In genomic region chr7:22435720-22436119, GRCh38 we compare ENCODE assay signal across 15 cellular contexts.
DNase-seq lines count a peak whose midpoint lies in the region; ATAC-seq and TF ChIP-seq lines count a peak whose summit lies in the region.
"Had no signal": no experiment of that assay in that cellular context is flagged by ENCODE, and none has a peak within 500 bp of the region (broad histone marks: within the 10 kb centered on the region; RNA-seq: fewer than 3 reads in every experiment).

No MANE protein-coding gene starts in this region.

- no peak overlapping the region for H3K9ac ChIP-seq in mammary epithelial cell (ENCODE audit: insufficient read depth, low read length)
- no peak overlapping the region for H3K9ac ChIP-seq in IMR-90 (ENCODE audit: low read depth, low read length)

- H3K27ac ChIP-seq in mammary epithelial cell (ENCODE audit: insufficient read depth, low read depth, low read length) (no peak overlapping the region), IMR-90 (ENCODE audit: insufficient read depth, low read length) (no peak overlapping the region)
- H3K27ac ChIP-seq: adrenal gland, tibial artery had no signal

- no peak overlapping the region for H3K18ac ChIP-seq in IMR-90 (ENCODE audit: low read depth, low read length)

- in situ Hi-C loops in mammary epithelial cell (cut with MboI; ENCODE audit: low sequenced_read_pairs in 2 of 2) (no loop called here), IMR-90 (cut with MboI; ENCODE audit: low sequenced_read_pairs) (no loop called here)

- no peak overlapping the region for H3K23ac ChIP-seq in IMR-90 (ENCODE audit: low read depth, low read length)

- H3K14ac ChIP-seq in IMR-90 (replicated peaks; ENCODE audit: low read depth, low read length) = no peak overlapping the region

- TF ChIP-seq POLR2A in IMR-90 (IDR thresholded peaks at IDR 0.05; ENCODE audit: low read depth, low read length) = no peak

- DNase-seq in mammary epithelial cell = peak; percentile 59
- DNase-seq in MCF 10A (ENCODE audit: unreplicated experiment) = no peak
- DNase-seq in IMR-90 = no peak
- DNase-seq in RPMI8226 = no peak
- DNase-seq in NCI-H128 (lab: John Stamatoyannopoulos, UW; ENCODE audit: unreplicated experiment) = no peak
- DNase-seq in mesenteric fat pad (ENCODE audit: low spot score) = no peak
- DNase-seq: activated CD4-positive, alpha-beta T cell treated with anti-CD3 and anti-CD28 coated beads for 36 hours; activated T-cell treated with anti-CD3 and anti-CD28 coated beads, Interleukin-2, amount 50 U/mL, for 4 hours; adrenal gland; head of caudate nucleus; tibial artery had no signal

- 50% methylated on average over 8 of the region's 8 CpGs for WGBS in mammary epithelial cell (ENCODE audit: low coverage, missing lambda C conversion rate)
- WGBS in IMR-90 (ENCODE audit: extremely low coverage in 2 of 2, insufficient read length in 1 of 2), 2 experiments = no CpG with 5 or more reads among the region's 8 CpGs

- H3K36me3 Mint-ChIP-seq in MCF 10A (ENCODE audit: insufficient read depth, unreplicated experiment) = no peaks in the 10 kb centered on the region

- H2BK120ac ChIP-seq in IMR-90 (ENCODE audit: low read depth, low read length) = no peak overlapping the region

- BruUV-seq in mammary epithelial cell (replicated peaks; lab: Mats Ljungman, UMichigan) = no TSS peak
- no TSS peak for BruUV-seq in MCF 10A (replicated peaks; lab: Mats Ljungman, UMichigan)
- BruUV-seq in IMR-90 (replicated peaks; lab: Mats Ljungman, UMichigan) = no TSS peak

- H3K4me3 Mint-ChIP-seq in MCF 10A (ENCODE audit: unreplicated experiment) = no peak overlapping the region
- H3K4me3 Mint-ChIP-seq: activated CD4-positive, alpha-beta T cell treated with anti-CD3 and anti-CD28 coated beads for 36 hours; activated T-cell treated with anti-CD3 and anti-CD28 coated beads, Interleukin-2, amount 50 U/mL, for 4 hours had no signal

- no peak overlapping the region for H2BK5ac ChIP-seq in IMR-90 (ENCODE audit: low read depth, low read length, poor library complexity, severe bottlenecking)

- no peaks in the 10 kb centered on the region for H3K36me3 ChIP-seq in mammary epithelial cell (ENCODE audit: insufficient read depth, low read length)
- no peaks in the 10 kb centered on the region for H3K36me3 ChIP-seq in IMR-90 (ENCODE audit: control insufficient read depth, insufficient read depth, low read length)
- H3K36me3 ChIP-seq: adrenal gland, tibial artery had no signal

- no peak overlapping the region for H3K56ac ChIP-seq in IMR-90 (ENCODE audit: extremely low read depth, insufficient read depth, low read length)

- intact Hi-C loops in mammary epithelial cell (cut with micrococcal nuclease) = no loop called here
- intact Hi-C loops in MCF 10A (cut with micrococcal nuclease) = no loop called here
- intact Hi-C loops in IMR-90 (cut with micrococcal nuclease) = no loop called here

- POLR2A ChIA-PET in MCF 10A (lab: Yijun Ruan, JAX) = interaction anchor here (0.6 kb wide), 1 partner anchor 859 kb away, joined by 6 read pairs; no protein-coding TSS in a partner anchor
- POLR2A ChIA-PET in IMR-90 (lab: Charles Lee; ENCODE audit: unreplicated experiment) = no interaction called here

- H2BK20ac ChIP-seq in IMR-90 (ENCODE audit: low read depth, low read length) = no peak overlapping the region

- H3K27ac Mint-ChIP-seq in MCF 10A (ENCODE audit: low read depth, unreplicated experiment) = no peak overlapping the region
- H3K27ac Mint-ChIP-seq: activated CD4-positive, alpha-beta T cell treated with anti-CD3 and anti-CD28 coated beads for 36 hours; progenitor cell of endocrine pancreas; T-helper 2 cell treated with Interferon-gamma antibody and Interleukin-4, amounts not matched to agents 5 μg/mL and 100 μg/mL, for 36 hours had no signal

- H2AFZ ChIP-seq in mammary epithelial cell (ENCODE audit: low read depth, low read length) (peak overlapping the region; percentile 37), IMR-90 (replicated peaks; ENCODE audit: low read length, poor library complexity) (peak overlapping the region; percentile 16)

- H2AK5ac ChIP-seq in IMR-90 (ENCODE audit: low read depth, low read length) = no peak overlapping the region

- H3K79me2 ChIP-seq in mammary epithelial cell (ENCODE audit: insufficient read depth, low read length) = no peaks in the 10 kb centered on the region

- peak; percentile 6 for ATAC-seq in HG02610 (IDR thresholded peaks at IDR 0.05; ENCODE audit: unreplicated experiment)
- ATAC-seq in IMR-90 (ENCODE audit: low read depth) = no peak
- ATAC-seq in GM19351 (IDR thresholded peaks at IDR 0.05; ENCODE audit: unreplicated experiment) = no peak
- ATAC-seq: activated CD4-positive, alpha-beta T cell treated with anti-CD3 and anti-CD28 coated beads for 36 hours; activated T-cell treated with anti-CD3 and anti-CD28 coated beads, Interleukin-2, amount 50 U/mL, for 4 hours had no signal

- no peak overlapping the region for H4K8ac ChIP-seq in IMR-90 (ENCODE audit: low read depth in 2 of 2, low read length in 2 of 2)

- H3K4me2 ChIP-seq in mammary epithelial cell (ENCODE audit: insufficient read depth, low read depth, low read length) = no peak overlapping the region
- H3K4me2 ChIP-seq in IMR-90 (ENCODE audit: low read depth, low read length) = no peak overlapping the region

- H4K20me1 ChIP-seq in mammary epithelial cell (ENCODE audit: insufficient read depth, low read length) (no peaks in the 10 kb centered on the region), IMR-90 (ENCODE audit: insufficient read depth, low read length) (no peaks in the 10 kb centered on the region)

- H3K4me1 Mint-ChIP-seq in MCF 10A (ENCODE audit: insufficient read depth, unreplicated experiment) = peaks cover 16% of the 10 kb centered on the region

- CTCF ChIA-PET in mammary epithelial cell (lab: Charles Lee; ENCODE audit: low non-redundant PET) (interaction anchor here (0.6 kb wide), 1 partner anchor 518 kb away, joined by 3 read pairs; no protein-coding TSS in a partner anchor), MCF 10A (lab: Yijun Ruan, JAX) (interaction anchor here (1.5 kb wide), 1 partner anchor 17 kb away, joined by 5 read pairs; no protein-coding TSS in a partner anchor), IMR-90 (lab: Yijun Ruan, JAX) (no interaction called here)

- H4K91ac ChIP-seq in IMR-90 (ENCODE audit: insufficient read depth, low read depth, low read length) = no peak overlapping the region

- peaks cover 3% of the 10 kb centered on the region; the same call in 1 of the 2 replicates for H3K9me1 ChIP-seq in IMR-90 (ENCODE audit: insufficient read depth, low read length)

- H3K27me3 Mint-ChIP-seq in MCF 10A (ENCODE audit: insufficient read depth, unreplicated experiment) = no peaks in the 10 kb centered on the region
- H3K27me3 Mint-ChIP-seq: progenitor cell of endocrine pancreas had no signal

- H3K4me1 ChIP-seq in mammary epithelial cell (ENCODE audit: insufficient read depth, low read length) (peaks cover 35% of the 10 kb centered on the region), IMR-90 (ENCODE audit: control insufficient read depth, insufficient read depth, low read length) (peaks cover 1% of the 10 kb centered on the region; the same call in 1 of the 2 replicates)
- H3K4me1 ChIP-seq: tibial artery had no signal

- H2BK15ac ChIP-seq in IMR-90 (ENCODE audit: low read depth, low read length) = no peak overlapping the region

- no peaks in the 10 kb centered on the region for H3K27me3 ChIP-seq in mammary epithelial cell (ENCODE audit: insufficient read depth, low read length)
- H3K27me3 ChIP-seq in IMR-90 (ENCODE audit: control insufficient read depth, insufficient read depth, low read length) = no peaks in the 10 kb centered on the region
- H3K27me3 ChIP-seq: adrenal gland, tibial artery had no signal

- no peaks in the 10 kb centered on the region for H3K9me3 Mint-ChIP-seq in MCF 10A (ENCODE audit: unreplicated experiment)
- H3K9me3 Mint-ChIP-seq: activated T-cell treated with anti-CD3 and anti-CD28 coated beads, Interleukin-2, amount 50 U/mL, for 4 hours; T-helper 2 cell treated with Interferon-gamma antibody and Interleukin-4, amounts not matched to agents 5 μg/mL and 100 μg/mL, for 36 hours had no signal

- H3K79me1 ChIP-seq in IMR-90 (ENCODE audit: low read depth in 1 of 2, low read length in 2 of 2) = no peaks in the 10 kb centered on the region

- dilution Hi-C loops in mammary epithelial cell (cut with HindIII; ENCODE audit: low sequenced_read_pairs) = no loop called here
- dilution Hi-C loops in IMR-90 (cut with HindIII; ENCODE audit: low sequenced_read_pairs, unreplicated experiment) = no loop called here

- TF ChIP-seq CTCF in mammary epithelial cell (conservative IDR thresholded peaks at IDR 0.05 in 1 of 2, IDR thresholded peaks at IDR 0.05 in 1 of 2; ENCODE audit: extremely low read depth in 1 of 2, insufficient read depth in 1 of 2, low read depth in 1 of 2, low read length in 2 of 2) (no peak), MCF 10A (IDR thresholded peaks at IDR 0.05; ENCODE audit: unreplicated experiment) (no peak), IMR-90 (conservative IDR thresholded peaks at IDR 0.05; ENCODE audit: low read depth, low read length) (no peak)

- no peak overlapping the region for H4K5ac ChIP-seq in IMR-90 (ENCODE audit: low read depth, low read length)

- H3K4ac ChIP-seq in IMR-90 (ENCODE audit: low read depth, low read length) = no peak overlapping the region

- H3K9me3 ChIP-seq in mammary epithelial cell (replicated peaks; ENCODE audit: insufficient read depth, low read length) (no peaks in the 10 kb centered on the region), IMR-90 (ENCODE audit: control insufficient read depth, insufficient read depth, low read length) (no peaks in the 10 kb centered on the region; the same call in 1 of the 2 replicates)
- H3K9me3 ChIP-seq: adrenal gland, tibial artery had no signal

- TF ChIP-seq RAD21 in IMR-90 (IDR thresholded peaks at IDR 0.05; ENCODE audit: low read length) = no peak

- H2AK9ac ChIP-seq in IMR-90 (replicated peaks; ENCODE audit: low read depth, low read length, poor library complexity) = no peak overlapping the region

- H3K4me3 ChIP-seq in mammary epithelial cell (replicated peaks in 1 of 3; ENCODE audit: insufficient read depth in 1 of 3, low read depth in 2 of 3, low read length in 3 of 3) (no peak overlapping the region), IMR-90 (ENCODE audit: insufficient read depth, low read depth, low read length) (no peak overlapping the region)
- H3K4me3 ChIP-seq: adrenal gland, tibial artery had no signal

TF ChIP-seq in IMR-90, 13 proteins besides CTCF, POLR2A, EP300 and RAD21 (continues in another document):
- TF ChIP-seq ELK1 (IDR thresholded peaks at IDR 0.05; ENCODE audit: borderline replicate concordance, low read depth, low read length) (no peak), FOS (IDR thresholded peaks at IDR 0.05; ENCODE audit: low read depth, low read length) (no peak), MAFK (IDR thresholded peaks at IDR 0.05; ENCODE audit: low read depth, low read length) (no peak)
